27 cellular contexts compared by ENCODE assay signal in the genomic region with DNA sequence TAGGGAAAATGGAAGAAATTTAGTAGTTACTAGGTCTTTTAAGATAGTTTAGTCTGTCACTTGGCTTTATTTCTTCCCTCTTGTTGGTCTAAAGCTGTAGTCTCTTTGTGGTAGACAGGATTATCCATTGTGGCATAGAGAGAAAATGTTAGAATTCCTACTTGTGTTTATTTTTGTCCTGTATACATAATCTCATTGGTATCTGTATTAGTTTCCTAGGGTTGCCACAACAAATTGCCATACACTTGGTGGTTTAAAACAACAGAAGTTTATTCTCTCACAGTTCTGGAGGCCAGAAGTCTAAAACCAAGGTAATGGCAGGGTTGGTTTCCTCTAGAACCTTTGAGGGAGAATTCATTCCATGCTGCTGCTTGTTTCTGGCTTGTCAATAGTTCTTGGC.
DNase-seq lines count a peak whose midpoint lies in the region; ATAC-seq and TF ChIP-seq lines count a peak whose summit lies in the region.
"Had no signal": no experiment of that assay in that cellular context is flagged by ENCODE, and none has a peak within 500 bp of the region (broad histone marks: within the 10 kb centered on the region; RNA-seq: fewer than 3 reads in every experiment).

No MANE protein-coding gene starts in this region.

- peaks cover 0 to 63% (median 41%) of the 10 kb centered on the region in 12 donors for H3K4me1 ChIP-seq in heart left ventricle
- H3K4me1 ChIP-seq in right cardiac atrium (ENCODE audit: control insufficient read depth, insufficient read depth, low read length): no peaks in the 10 kb centered on the region
- peaks cover 10 to 15% (median 13%) of the 10 kb centered on the region in 3 donors for H3K4me1 ChIP-seq in skeletal muscle tissue (ENCODE audit: control insufficient read depth in 3 of 3, insufficient read depth in 3 of 3, low read length in 3 of 3)
- H3K4me1 ChIP-seq: Caco-2 had no signal

- no peak for TF ChIP-seq CTCF in heart left ventricle (IDR thresholded peaks at IDR 0.05)

- no peaks in the 10 kb centered on the region for H3K9me3 ChIP-seq in heart left ventricle
- H3K9me3 ChIP-seq in right cardiac atrium (ENCODE audit: control insufficient read depth, low read length): no peaks in the 10 kb centered on the region
- no peaks in the 10 kb centered on the region for H3K9me3 ChIP-seq in SK-N-MC (ENCODE audit: low read depth, low read length)
- H3K9me3 ChIP-seq in skeletal muscle tissue (ENCODE audit: control insufficient read depth in 3 of 3, low read length in 3 of 3): no peaks in the 10 kb centered on the region
- H3K9me3 ChIP-seq: A549; BLaER1 treated with 17β-estradiol and CSF1 and Interleukin-3, amounts not matched to agents 10 nM and 100 nM; Caco-2; MG63; pancreas had no signal

- H3K27me3 ChIP-seq in heart left ventricle: no peaks in the 10 kb centered on the region
- H3K27me3 ChIP-seq in right cardiac atrium (ENCODE audit: control insufficient read depth, insufficient read depth): no peaks in the 10 kb centered on the region
- no peaks in the 10 kb centered on the region for H3K27me3 ChIP-seq in skeletal muscle tissue (ENCODE audit: control insufficient read depth in 3 of 3, insufficient read depth in 3 of 3, low read length in 3 of 3)
- H3K27me3 ChIP-seq: BLaER1 treated with 17β-estradiol and CSF1 and Interleukin-3, amounts not matched to agents 10 nM and 100 nM; MG63; pancreas had no signal

- no peak overlapping the region for H3K27ac ChIP-seq in heart left ventricle
- no peak overlapping the region for H3K27ac ChIP-seq in right cardiac atrium (ENCODE audit: low read length)
- peak overlapping the region; percentile 92 for H3K27ac ChIP-seq in SK-N-MC
- H3K27ac ChIP-seq in skeletal muscle tissue (ENCODE audit: low read depth, low read length): peak overlapping the region; percentile 6
- H3K27ac ChIP-seq: A549; BLaER1 treated with 17β-estradiol and CSF1 and Interleukin-3, amounts not matched to agents 10 nM and 100 nM; pancreas; RWPE1; WERI-Rb-1 had no signal

- DNase-seq in heart left ventricle (no peak), right cardiac atrium (no peak), SK-N-MC (ENCODE audit: low read depth, low spot score) (no peak), foreskin melanocyte (peak; percentile 13), NCI-H345 treated with DMSO at 0.1 percent for 48 hours (lab: John Stamatoyannopoulos, UW; ENCODE audit: unreplicated experiment) (no peak), NCI-H226 (no peak)
- DNase-seq: activated CD4-positive, alpha-beta T cell treated with anti-CD3 and anti-CD28 coated beads, Interleukin-2, amount 10 ng/mL, durations not matched to agents 7 days and 5 days; activated CD8-positive, alpha-beta memory T cell treated with anti-CD3 and anti-CD28 coated beads, Interleukin-2, amount 10 ng/mL, durations not matched to agents 7 days and 5 days; activated naive CD4-positive, alpha-beta T cell treated with anti-CD3 and anti-CD28 coated beads for 36 hours; Caco-2; DND-41; MG63; midbrain; NCI-H2029 treated with DMSO at 0.1 percent for 48 hours; NCI-H2227 treated with DMSO at 0.1 percent for 48 hours; NCI-H774; nephron progenitor cell; pancreas; stimulated activated CD4-positive, alpha-beta T cell treated with anti-CD3 and anti-CD28 coated beads, Interleukin-1b, Interleukin-23, amount 100 ng/mL, for 48 hours; WERI-Rb-1 had no signal

- H3K4me3 ChIP-seq in heart left ventricle (no peak overlapping the region), right cardiac atrium (ENCODE audit: low read length) (no peak overlapping the region), SK-N-MC (no peak overlapping the region), skeletal muscle tissue (ENCODE audit: low read length in 3 of 3) (no peak overlapping the region)
- H3K4me3 ChIP-seq: A549; BLaER1 treated with 17β-estradiol and CSF1 and Interleukin-3, amounts not matched to agents 10 nM and 100 nM; MG63; pancreas had no signal

- H3K36me3 ChIP-seq in heart left ventricle (no peaks in the 10 kb centered on the region), SK-N-MC (ENCODE audit: insufficient read depth, low read length) (no peaks in the 10 kb centered on the region; the same call in 1 of the 2 replicates), skeletal muscle tissue (ENCODE audit: control insufficient read depth in 3 of 3, insufficient read depth in 3 of 3, low read length in 3 of 3) (no peaks in the 10 kb centered on the region)
- H3K36me3 ChIP-seq: pancreas, WERI-Rb-1 had no signal

- intact Hi-C loops in heart left ventricle (cut with DNase I): loop anchor here in 1 of 10 donors (5.0 kb wide), 1 partner anchor 48 kb away; no protein-coding TSS in a partner anchor
- intact Hi-C loops in right cardiac atrium (cut with DNase I): no loop called here

- no peak overlapping the region for H3K9ac ChIP-seq in SK-N-MC (ENCODE audit: insufficient read length)
- no peak overlapping the region for H3K9ac ChIP-seq in skeletal muscle tissue (ENCODE audit: low read depth in 1 of 3, low read length in 3 of 3)
- H3K9ac ChIP-seq: BLaER1 treated with 17β-estradiol and CSF1 and Interleukin-3, amounts not matched to agents 10 nM and 100 nM had no signal

- no peak for TF ChIP-seq POLR2A in heart left ventricle (IDR thresholded peaks at IDR 0.05)

- peak in 3 of 4 donors; percentile 39 to 59 (median 41) for ATAC-seq in heart left ventricle
- ATAC-seq in right cardiac atrium: no peak
- no peak for ATAC-seq in HG02678 (IDR thresholded peaks at IDR 0.05; ENCODE audit: unreplicated experiment)
- ATAC-seq: A549; activated CD8-positive, alpha-beta memory T cell treated with anti-CD3 and anti-CD28 coated beads, Interleukin-2, amount 10 ng/mL, durations not matched to agents 7 days and 5 days; left lobe of liver; pancreas; stimulated activated effector memory CD8-positive, alpha-beta T cell treated with anti-CD3 and anti-CD28 coated beads, Interleukin-12 subunit alpha, Interleukin-12 subunit beta, amount 100 ng/mL, for 72 hours had no signal

Comparison
In these comparisons a context has a peak if more than half of its experiments do, and no peak if none do; other contexts are left out.
1. ATAC-seq: peak in heart left ventricle (3 of 4); none in right cardiac atrium (0 of 2) and HG02678 (single experiment).
2. H3K27ac ChIP-seq: peak in SK-N-MC (single experiment) and skeletal muscle tissue (single experiment); none in heart left ventricle (0 of 12) and right cardiac atrium (single experiment).